Comparison of ENCODE assay signal across 1 cellular context in the genomic region with DNA sequence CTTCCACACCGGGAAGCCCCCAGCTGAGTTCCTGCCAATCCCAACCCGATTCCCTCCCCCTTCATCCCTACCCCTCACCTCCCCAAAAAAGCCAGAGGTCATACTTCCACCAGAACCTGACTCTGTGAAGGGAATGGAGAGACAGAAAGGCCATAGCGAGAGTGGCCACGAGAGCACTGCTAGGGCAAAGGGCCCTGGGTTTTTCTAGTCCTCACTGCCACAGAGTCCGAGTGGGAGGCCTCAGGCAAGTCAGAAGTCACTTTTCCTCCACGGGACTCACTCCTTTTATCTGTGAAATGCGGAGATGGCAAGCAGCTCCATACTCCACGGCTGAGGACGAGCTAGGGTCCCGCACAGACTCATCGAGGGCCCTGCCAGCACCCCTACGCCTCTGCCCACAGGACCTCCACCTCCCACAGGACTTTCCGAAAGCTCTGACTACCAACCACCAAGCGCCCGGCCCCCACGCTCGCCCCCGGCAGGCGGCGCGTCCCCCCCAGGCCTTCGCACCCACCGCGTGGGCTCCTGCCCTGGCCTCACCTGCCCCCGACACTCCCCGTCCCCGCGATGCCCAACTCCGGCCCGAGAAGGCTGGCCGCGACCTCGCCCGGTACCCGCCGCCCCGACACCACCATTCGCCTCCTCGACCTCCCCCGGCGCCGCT.
TF ChIP-seq lines count a peak whose summit lies in the region.

No MANE protein-coding gene starts in this region.

TF ChIP-seq in H1, 55 proteins besides CTCF, POLR2A, EP300 and RAD21 (continued from another document):
- TF ChIP-seq BACH1 (IDR thresholded peaks at IDR 0.05; ENCODE audit: low read length) (peak; percentile 19; the same call in 1 of the 2 replicates), ZNF274 (IDR thresholded peaks at IDR 0.05; ENCODE audit: borderline replicate concordance, extremely low read depth, low read length) (no peak), YY1 (IDR thresholded peaks at IDR 0.05; ENCODE audit: low read depth, low read length) (no peak), CHD2 (IDR thresholded peaks at IDR 0.05; ENCODE audit: low read length) (no peak), ASH2L (IDR thresholded peaks at IDR 0.05; ENCODE audit: low read length) (no peak), BCL11A (IDR thresholded peaks at IDR 0.05; ENCODE audit: low read depth in 2 of 2, low read length in 2 of 2) (no peak), GTF2F1 (IDR thresholded peaks at IDR 0.05; ENCODE audit: borderline replicate concordance, low read depth, low read length) (no peak), KDM4A (IDR thresholded peaks at IDR 0.05; ENCODE audit: low read depth, low read length, severe bottlenecking) (peak; percentile 30), KDM1A (IDR thresholded peaks at IDR 0.05; ENCODE audit: borderline replicate concordance, low read length) (no peak), RFX5 (IDR thresholded peaks at IDR 0.05; ENCODE audit: borderline replicate concordance, low read depth, low read length) (no peak)
- TF ChIP-seq, protein P1, sequence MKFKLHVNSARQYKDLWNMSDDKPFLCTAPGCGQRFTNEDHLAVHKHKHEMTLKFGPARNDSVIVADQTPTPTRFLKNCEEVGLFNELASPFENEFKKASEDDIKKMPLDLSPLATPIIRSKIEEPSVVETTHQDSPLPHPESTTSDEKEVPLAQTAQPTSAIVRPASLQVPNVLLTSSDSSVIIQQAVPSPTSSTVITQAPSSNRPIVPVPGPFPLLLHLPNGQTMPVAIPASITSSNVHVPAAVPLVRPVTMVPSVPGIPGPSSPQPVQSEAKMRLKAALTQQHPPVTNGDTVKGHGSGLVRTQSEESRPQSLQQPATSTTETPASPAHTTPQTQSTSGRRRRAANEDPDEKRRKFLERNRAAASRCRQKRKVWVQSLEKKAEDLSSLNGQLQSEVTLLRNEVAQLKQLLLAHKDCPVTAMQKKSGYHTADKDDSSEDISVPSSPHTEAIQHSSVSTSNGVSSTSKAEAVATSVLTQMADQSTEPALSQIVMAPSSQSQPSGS (IDR thresholded peaks at IDR 0.05; ENCODE audit: low read length): no peak
- TF ChIP-seq, protein P2, sequence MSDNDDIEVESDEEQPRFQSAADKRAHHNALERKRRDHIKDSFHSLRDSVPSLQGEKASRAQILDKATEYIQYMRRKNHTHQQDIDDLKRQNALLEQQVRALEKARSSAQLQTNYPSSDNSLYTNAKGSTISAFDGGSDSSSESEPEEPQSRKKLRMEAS (IDR thresholded peaks at IDR 0.05): 0 out of 2 replicates have a peak, but pooled peaks have one; percentile 0
